ENCODE assay signal across 10 cellular contexts in genomic region chr16:57530104-57530522, GRCh38. TPM values are rescaled to one million over a fixed set of nuclear protein-coding genes. Genes with fewer than 3 reads are reported as not detected.
DNase-seq lines count a peak whose midpoint lies in the region; ATAC-seq and TF ChIP-seq lines count a peak whose summit lies in the region.
"Had no signal": no experiment of that assay in that cellular context is flagged by ENCODE, and none has a peak within 500 bp of the region (broad histone marks: within the 10 kb centered on the region; RNA-seq: fewer than 3 reads in every experiment).

No MANE protein-coding gene starts in this region.

- no peak for TF ChIP-seq EP300 in suprapubic skin (IDR thresholded peaks at IDR 0.05)

- H3K4me1 ChIP-seq in duodenal mucosa (ENCODE audit: control insufficient read depth in 1 of 2, insufficient read depth in 2 of 2, low read length in 2 of 2) (peaks cover 43 to 67% of the 10 kb centered on the region in 2 donors), suprapubic skin (peaks cover 41% of the 10 kb centered on the region), testis (peaks cover 24% of the 10 kb centered on the region)

- H3K4me1 Mint-ChIP-seq in nephron: peaks cover 52% of the 10 kb centered on the region

- TF ChIP-seq POLR2A in suprapubic skin (IDR thresholded peaks at IDR 0.05) (no peak), testis (IDR thresholded peaks at IDR 0.05) (no peak)

- no peaks in the 10 kb centered on the region for H3K9me3 Mint-ChIP-seq in nephron

- peak overlapping the region in 1 of 3 experiments; percentile 43 for H3K27ac Mint-ChIP-seq in nephron

- H3K27me3 Mint-ChIP-seq in nephron (ENCODE audit: low read depth): peaks cover 35% of the 10 kb centered on the region

- peaks cover 32% of the 10 kb centered on the region for H3K36me3 Mint-ChIP-seq in nephron (ENCODE audit: low read depth)

- TF ChIP-seq CTCF in nephron (IDR thresholded peaks at IDR 0.05; ENCODE audit: unreplicated experiment in 3 of 3): no peak
- no peak for TF ChIP-seq CTCF in suprapubic skin (IDR thresholded peaks at IDR 0.05)
- TF ChIP-seq CTCF in testis (IDR thresholded peaks at IDR 0.05): no peak

- H3K27me3 ChIP-seq in duodenal mucosa (ENCODE audit: control insufficient read depth in 1 of 2, insufficient read depth in 2 of 2, low read length in 2 of 2) (no peaks in the 10 kb centered on the region), suprapubic skin (no peaks in the 10 kb centered on the region), testis (no peaks in the 10 kb centered on the region)

- intact Hi-C loops in testis (cut with DNase I; ENCODE audit: low total_unique reads): no loop called here

- H3K27ac ChIP-seq in duodenal mucosa (ENCODE audit: low read depth, low read length) (no peak overlapping the region), suprapubic skin (no peak overlapping the region), testis (peak overlapping the region in 1 of 2 donors; percentile 14)
- H3K27ac ChIP-seq: C4-2B, epithelial cell of prostate had no signal

- H3K9me3 ChIP-seq in duodenal mucosa (ENCODE audit: control insufficient read depth in 1 of 2, low read length in 2 of 2): no peaks in the 10 kb centered on the region
- H3K9me3 ChIP-seq in suprapubic skin: no peaks in the 10 kb centered on the region
- H3K9me3 ChIP-seq in testis: no peaks in the 10 kb centered on the region

- peak overlapping the region; percentile 50 to 55 for H3K9ac ChIP-seq in duodenal mucosa (ENCODE audit: low read depth in 1 of 2, low read length in 2 of 2)

- H3K36me3 ChIP-seq in duodenal mucosa (ENCODE audit: control insufficient read depth in 1 of 2, insufficient read depth in 2 of 2, low read length in 2 of 2) (peaks cover 0 to 5% of the 10 kb centered on the region in 2 donors), suprapubic skin (no peaks in the 10 kb centered on the region), testis (ENCODE audit: low read depth, missing control alignments) (no peaks in the 10 kb centered on the region)

- DNase-seq in A172 (ENCODE audit: low spot score) (peak; percentile 84), suprapubic skin (ENCODE audit: low spot score in 2 of 2) (peak; percentile 65 to 72), testis (no peak)

- WGBS in suprapubic skin: 61% methylated on average over 7 of the region's 7 CpGs
- 25 to 40% methylated on average over 7 of the region's 7 CpGs for WGBS in testis, 2 donors

- H3K4me3 ChIP-seq in duodenal mucosa (ENCODE audit: low read depth in 1 of 2, low read length in 2 of 2) (peak overlapping the region; percentile 38 to 52), suprapubic skin (no peak overlapping the region), testis (no peak overlapping the region)

- peak overlapping the region; percentile 4 to 54 (median 21) for H3K4me3 Mint-ChIP-seq in nephron

- ATAC-seq in GM19328 (IDR thresholded peaks at IDR 0.05; ENCODE audit: unreplicated experiment) (peak; percentile 56), HG03565 (IDR thresholded peaks at IDR 0.05; ENCODE audit: unreplicated experiment) (peak; percentile 44)
- ATAC-seq in activated CD4-positive, CD25-positive, alpha-beta regulatory T cell treated with anti-CD3 and anti-CD28 coated beads, Interleukin-2, amount 50 U/mL, for 24 hours: peak; percentile 93 to 94

RNA-seq across cellular contexts. Expression of gene CCDC102A, which starts 6.3 kb away (rescaled TPM):
- 6.9 and 16.5 TPM in 2 replicates for total RNA-seq in A172 (2014; rRNA removed; shearing (Covaris generic))
- 10 to 100 TPM in 1 of 4 donors, 1 to 10 TPM in 3; 7.1 to 11.5 (median 8.5) TPM for total RNA-seq in suprapubic skin
- total RNA-seq in testis: 10 to 100 TPM; 13.1 to 16.7 TPM
- polyA plus RNA-seq in testis (ENCODE audit: insufficient read depth, low read depth, low replicate concordance): 7.7 TPM

RNA-seq across cellular contexts. Expression of gene ADGRG5, which starts 12.3 kb away (rescaled TPM):
- total RNA-seq in A172 (2014; rRNA removed; shearing (Covaris generic)): not detected in 2 replicates
- total RNA-seq in suprapubic skin: under 1 TPM in 3 of 4 donors, not detected in 1; 0.16 to 0.53 (median 0.16) TPM
- total RNA-seq in testis: 1 to 10 TPM; 2.3 to 2.4 TPM
- polyA plus RNA-seq in testis (ENCODE audit: insufficient read depth, low read depth, low replicate concordance): 2.7 TPM

RNA-seq across cellular contexts. Expression of gene DOK4, which starts 43.8 kb away (rescaled TPM):
- 61.3 and 78.6 TPM in 2 replicates for total RNA-seq in A172 (2014; rRNA removed; shearing (Covaris generic))
- total RNA-seq in suprapubic skin (10 to 100 TPM; 29.8 to 66.8 (median 51.3) TPM), testis (10 to 100 TPM; 25.3 to 32.9 TPM)
- polyA plus RNA-seq in testis (ENCODE audit: insufficient read depth, low read depth, low replicate concordance): 15.5 TPM

Comparison
In these comparisons a context has a peak if more than half of its experiments do, and no peak if none do; other contexts are left out.
1. H3K4me3 ChIP-seq: peak in duodenal mucosa (2 of 2); none in suprapubic skin (single experiment) and testis (0 of 2).
2. Peak in every context shown above with its lines, with median percentiles within 50 percentile points of each other: ATAC-seq.